ENCODE assay signal across 14 cellular contexts in genomic region chr2:79935046-79935729, GRCh38.
"Had no signal": no experiment of that assay in that cellular context is flagged by ENCODE, and none has a peak within 500 bp of the region (broad histone marks: within the 10 kb centered on the region; RNA-seq: fewer than 3 reads in every experiment).

No MANE protein-coding gene starts in this region.

- H3K4me3 ChIP-seq: right lobe of liver, skin epidermis, stomach, suprapubic skin had no signal

- H3K36me3 ChIP-seq: brain microvascular endothelial cell, right lobe of liver, stomach, suprapubic skin, tibial nerve had no signal

- H3K4me1 ChIP-seq: parathyroid adenoma, suprapubic skin had no signal

- H3K9ac ChIP-seq: parathyroid adenoma had no signal

- ATAC-seq: activated CD4-positive, CD25-positive, alpha-beta regulatory T cell treated with anti-CD3 and anti-CD28 coated beads, Interleukin-2, amount 50 U/mL, for 24 hours; stimulated activated memory B cell treated with anti-CD40 and anti-IgM and Interleukin-4, amounts not matched to agents 10 μg/mL and 1 μg/mL and 100 μg/mL, for 72 hours had no signal

- H3K79me2 ChIP-seq: parathyroid adenoma had no signal

- H3K27me3 ChIP-seq: brain microvascular endothelial cell, right lobe of liver, stomach, suprapubic skin, tibial nerve had no signal

- H3K27ac ChIP-seq: brain microvascular endothelial cell, parathyroid adenoma, right lobe of liver, skin epidermis, stomach, suprapubic skin, tibial nerve, VCaP had no signal

- DNase-seq: activated CD4-positive, alpha-beta memory T cell treated with anti-CD3 and anti-CD28 coated beads, Interleukin-2, amount 10 ng/mL, durations not matched to agents 7 days and 5 days; activated gamma-delta T cell; central memory CD4-positive, alpha-beta T cell; effector memory CD4-positive, alpha-beta T cell had no signal

- H3K9me3 ChIP-seq: right lobe of liver, stomach, suprapubic skin, tibial nerve had no signal
